Comparison of ENCODE assay signal across 2 cellular contexts in genomic region chr2:10217499-10217861, GRCh38.
TF ChIP-seq lines count a peak whose summit lies in the region.

No MANE protein-coding gene starts in this region.

TF ChIP-seq in HEK293, 187 proteins besides CTCF, POLR2A, EP300 and RAD21 (continued from another document):
- no peak for TF ChIP-seq ZNF768 (tag by site-specific recombination; IDR thresholded peaks at IDR 0.05)

TF ChIP-seq in H1, 55 proteins besides CTCF, POLR2A, EP300 and RAD21 (continued from another document):
- TF ChIP-seq USF2 (IDR thresholded peaks at IDR 0.05; ENCODE audit: low read length) (no peak), HDAC6 (IDR thresholded peaks at IDR 0.05; ENCODE audit: low read depth, low read length) (no peak), JUN (IDR thresholded peaks at IDR 0.05; ENCODE audit: low read depth, low read length) (no peak), NRF1 (IDR thresholded peaks at IDR 0.05; ENCODE audit: low read depth, low read length) (no peak), TBP (IDR thresholded peaks at IDR 0.05; ENCODE audit: low read depth, low read length) (no peak), JUND (IDR thresholded peaks at IDR 0.05; ENCODE audit: low read length) (no peak), POU5F1 (IDR thresholded peaks at IDR 0.05; ENCODE audit: low read depth, low read length) (no peak), SIN3A (conservative IDR thresholded peaks at IDR 0.05 in 1 of 2, IDR thresholded peaks at IDR 0.05 in 1 of 2; ENCODE audit: low read depth in 1 of 2, low read length in 2 of 2) (no peak), FOSL1 (IDR thresholded peaks at IDR 0.05; ENCODE audit: insufficient read depth, low read depth, low read length) (no peak), CREB1 (IDR thresholded peaks at IDR 0.05) (no peak), CBX5 (IDR thresholded peaks at IDR 0.05; ENCODE audit: low read depth, low read length) (no peak), CTBP2 (IDR thresholded peaks at IDR 0.05; ENCODE audit: borderline replicate concordance, insufficient read depth, insufficient read length, low read length) (no peak), EZH2 (IDR thresholded peaks at IDR 0.05; ENCODE audit: low read depth, low read length, severe bottlenecking) (no peak), SP4 (IDR thresholded peaks at IDR 0.05; ENCODE audit: low read length) (no peak), GABPA (IDR thresholded peaks at IDR 0.05; ENCODE audit: borderline replicate concordance, insufficient read depth, low read length) (no peak), CEBPB (IDR thresholded peaks at IDR 0.05; ENCODE audit: low read depth, low read length) (no peak)
